4 cellular contexts compared by ENCODE assay signal in genomic region chr1:153724634-153725033, GRCh38. TPM values are rescaled to one million over a fixed set of nuclear protein-coding genes. Genes with fewer than 3 reads are reported as not detected.
"Had no signal": no experiment of that assay in that cellular context is flagged by ENCODE, and none has a peak within 500 bp of the region (broad histone marks: within the 10 kb centered on the region; RNA-seq: fewer than 3 reads in every experiment).

No MANE protein-coding gene starts in this region.

RNA-seq across cellular contexts. Expression of gene NPR1, which starts 46.1 kb away (rescaled TPM):
- total RNA-seq: HepG2, HT-29, IMR-90 had no signal
- polyA plus RNA-seq: HepG2, IgD-negative memory B cell had no signal
